Comparison of ENCODE assay signal across 9 cellular contexts in genomic region chr11:77191823-77192495, GRCh38.
DNase-seq lines count a peak whose midpoint lies in the region; ATAC-seq and TF ChIP-seq lines count a peak whose summit lies in the region.
"Had no signal": no experiment of that assay in that cellular context is flagged by ENCODE, and none has a peak within 500 bp of the region (broad histone marks: within the 10 kb centered on the region; RNA-seq: fewer than 3 reads in every experiment).

No MANE protein-coding gene starts in this region.

- H3K27ac ChIP-seq in C4-2B = no peak overlapping the region
- H3K27ac ChIP-seq in Peyer's patch = no peak overlapping the region
- H3K27ac ChIP-seq: neutrophil had no signal

- peak; percentile 50 to 87 for ATAC-seq in activated naive CD4-positive, alpha-beta T cell treated with anti-CD3 and anti-CD28 coated beads, Interleukin-2, amount 50 U/mL, for 72 hours
- ATAC-seq in GM21619 (IDR thresholded peaks at IDR 0.05; ENCODE audit: unreplicated experiment) = no peak

- no peaks in the 10 kb centered on the region for H3K36me3 Mint-ChIP-seq in activated naive CD4-positive, alpha-beta T cell treated with anti-CD3 and anti-CD28 coated beads, Interleukin-2, amount 50 U/mL, for 72 hours

- DNase-seq in HCEC 1CT (peak; percentile 3), Peyer's patch (peak; percentile 21 to 82 (median 80)), iPS DF 4.7 (ENCODE audit: extremely low read depth, low spot score) (peak; percentile 82), SKM-1 (lab: John Stamatoyannopoulos, UW; ENCODE audit: unreplicated experiment) (no peak)
- DNase-seq in activated naive CD4-positive, alpha-beta T cell treated with anti-CD3 and anti-CD28 coated beads, Interleukin-2, amount 50 U/mL, for 72 hours (ENCODE audit: low spot score in 2 of 2) = peak in 1 of 2 donors; percentile 69
- DNase-seq in stimulated activated CD4-positive, alpha-beta T cell treated with anti-CD3 and anti-CD28 coated beads, TNF-alpha, amount 100 ng/mL, for 24 hours (ENCODE audit: low read depth in 3 of 3) = peak; percentile 17 to 63 (median 27)

- no peaks in the 10 kb centered on the region for H3K36me3 ChIP-seq in Peyer's patch
- H3K36me3 ChIP-seq: neutrophil had no signal

- no peaks in the 10 kb centered on the region for H3K9me3 Mint-ChIP-seq in activated naive CD4-positive, alpha-beta T cell treated with anti-CD3 and anti-CD28 coated beads, Interleukin-2, amount 50 U/mL, for 72 hours

- no peak for TF ChIP-seq POLR2A in Peyer's patch (IDR thresholded peaks at IDR 0.05)

- peaks cover 0 to 23% (median 0%) of the 10 kb centered on the region in 4 donors for H3K4me1 ChIP-seq in Peyer's patch

- peak; percentile 97 for TF ChIP-seq CTCF in C4-2B (conservative IDR thresholded peaks at IDR 0.05)
- TF ChIP-seq CTCF in Peyer's patch (IDR thresholded peaks at IDR 0.05) = peak in 4 of 6 experiments; percentile 56 to 91 (median 87)

- no peaks in the 10 kb centered on the region for H3K27me3 ChIP-seq in Peyer's patch
- H3K27me3 ChIP-seq: neutrophil had no signal

- H3K27ac Mint-ChIP-seq in activated naive CD4-positive, alpha-beta T cell treated with anti-CD3 and anti-CD28 coated beads, Interleukin-2, amount 50 U/mL, for 72 hours = no peak overlapping the region

- H3K9me3 ChIP-seq in Peyer's patch = no peaks in the 10 kb centered on the region
- H3K9me3 ChIP-seq: neutrophil had no signal

- no peak overlapping the region for H3K4me3 ChIP-seq in Peyer's patch
